ENCODE assay signal across 1 cellular context in genomic region chr17:35082073-35082657, GRCh38.
TF ChIP-seq lines count a peak whose summit lies in the region.

No MANE protein-coding gene starts in this region.

TF ChIP-seq in K562, 482 proteins besides CTCF, POLR2A, EP300 and RAD21 (continued from another document):
- TF ChIP-seq HSF4 (CRISPR knock-in tag; IDR thresholded peaks at IDR 0.05; ENCODE audit: borderline replicate concordance): no peak
- no peak for TF ChIP-seq MNT (conservative IDR thresholded peaks at IDR 0.05)
- no peak for TF ChIP-seq SMAD3 (CRISPR knock-in tag; conservative IDR thresholded peaks at IDR 0.05)
- TF ChIP-seq, protein P1, sequence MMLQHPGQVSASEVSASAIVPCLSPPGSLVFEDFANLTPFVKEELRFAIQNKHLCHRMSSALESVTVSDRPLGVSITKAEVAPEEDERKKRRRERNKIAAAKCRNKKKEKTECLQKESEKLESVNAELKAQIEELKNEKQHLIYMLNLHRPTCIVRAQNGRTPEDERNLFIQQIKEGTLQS (IDR thresholded peaks at IDR 0.05): peak; percentile 14; the same call in 1 of the 2 replicates
- TF ChIP-seq, protein P1 (CRISPR knock-in tag; conservative IDR thresholded peaks at IDR 0.05): no peak
- TF ChIP-seq FOSL1 (tag; conservative IDR thresholded peaks at IDR 0.05): 0 out of 2 replicates have a peak, but pooled peaks have one; percentile 33
- no peak for TF ChIP-seq PTTG1 (tag; IDR thresholded peaks at IDR 0.05; ENCODE audit: low read depth)
- TF ChIP-seq TAF7 (tag; IDR thresholded peaks at IDR 0.05): no peak
- no peak for TF ChIP-seq MCM5 (IDR thresholded peaks at IDR 0.05; ENCODE audit: low read depth)
- no peak for TF ChIP-seq ZNF764 (CRISPR knock-in tag; IDR thresholded peaks at IDR 0.05; ENCODE audit: low read depth)
- TF ChIP-seq NFIC (IDR thresholded peaks at IDR 0.05): peak; percentile 46; the same call in 1 of the 2 replicates
- 0 out of 2 replicates have a peak, but pooled peaks have one; percentile 18 for TF ChIP-seq ZNF316 (IDR thresholded peaks at IDR 0.05)
